15 cellular contexts compared by ENCODE assay signal in the genomic region with DNA sequence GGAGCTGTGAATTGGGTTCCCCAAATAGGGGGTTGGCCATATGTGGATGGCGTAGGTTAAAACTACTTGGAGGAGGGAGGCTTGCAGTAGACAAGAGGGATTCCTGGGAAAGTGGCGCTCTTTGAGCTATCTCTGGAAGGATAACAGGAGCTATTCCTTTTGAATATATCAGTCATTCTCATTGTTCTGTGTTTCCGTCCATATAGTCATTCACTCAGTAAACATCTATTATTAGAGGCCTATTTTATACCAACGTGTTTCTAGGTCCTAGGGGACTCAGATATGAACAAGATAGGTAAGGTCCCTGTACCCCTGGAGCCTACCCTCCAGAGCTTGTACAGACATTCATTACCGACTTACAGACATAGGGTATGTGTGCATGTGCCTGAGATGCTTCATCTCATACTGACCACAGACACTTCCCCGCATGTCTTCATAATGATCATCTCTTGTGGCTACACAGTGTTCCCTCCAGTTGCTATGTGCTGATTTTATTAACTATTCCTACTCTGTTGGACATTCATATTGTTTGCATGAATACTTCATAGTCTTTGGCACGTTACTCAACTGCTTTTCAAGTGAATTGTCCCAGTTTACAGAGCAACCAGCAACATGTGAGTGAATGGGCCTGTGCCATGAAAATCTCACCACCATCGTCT. TPM values are rescaled to one million over a fixed set of nuclear protein-coding genes. Genes with fewer than 3 reads are reported as not detected.
DNase-seq lines count a peak whose midpoint lies in the region; ATAC-seq and TF ChIP-seq lines count a peak whose summit lies in the region.
"Had no signal": no experiment of that assay in that cellular context is flagged by ENCODE, and none has a peak within 500 bp of the region (broad histone marks: within the 10 kb centered on the region; RNA-seq: fewer than 3 reads in every experiment).

No MANE protein-coding gene starts in this region.

- intact Hi-C loops in body of pancreas (cut with DNase I) (no loop called here), left ventricle myocardium inferior (cut with micrococcal nuclease) (no loop called here)

- H3K27ac ChIP-seq in body of pancreas (peak overlapping the region in 3 of 4 donors; percentile 47 to 73 (median 69)), left ventricle myocardium inferior (replicated peaks) (peak overlapping the region; percentile 74), trophoblast cell (ENCODE audit: low read depth, low read length) (no peak overlapping the region)
- H3K27ac ChIP-seq: HL-60 had no signal

- DNase-seq in EL (peak; percentile 42), body of pancreas (no peak), left ventricle myocardium inferior (no peak), trophoblast cell (no peak), retina (no peak)
- no peak for DNase-seq in central memory CD4-positive, alpha-beta T cell
- no peak for DNase-seq in stimulated activated CD4-positive, alpha-beta T cell treated with anti-CD3 and anti-CD28 coated beads, Interleukin-1b, Interleukin-23, amount 100 ng/mL, for 48 hours
- DNase-seq: activated CD4-positive, alpha-beta T cell treated with anti-CD3 and anti-CD28 coated beads, Interleukin-2, amount 50 U/mL, for 48 hours; activated effector memory CD4-positive, alpha-beta T cell treated with Interleukin-2 at 50 U/mL for 16 hours; caudate nucleus; DND-41; gastrocnemius medialis; T-helper 1 cell had no signal

- H2BK12ac ChIP-seq in trophoblast cell (ENCODE audit: low read length) = peak overlapping the region; percentile 42

- peak overlapping the region; percentile 38 for H3K23ac ChIP-seq in trophoblast cell (ENCODE audit: low read length)

- no peak overlapping the region for H3K4ac ChIP-seq in trophoblast cell (ENCODE audit: low read depth, low read length)

- H3K79me2 ChIP-seq in trophoblast cell (ENCODE audit: control insufficient read depth, insufficient read depth, low read length, poor library complexity) = peaks cover 4% of the 10 kb centered on the region

- no peak overlapping the region for H2BK120ac ChIP-seq in trophoblast cell (ENCODE audit: insufficient read depth, low read length, poor library complexity)

- H3K36me3 ChIP-seq in body of pancreas (replicated peaks in 1 of 2; ENCODE audit: insufficient read depth in 1 of 2, low read depth in 2 of 2) (no peaks in the 10 kb centered on the region), left ventricle myocardium inferior (no peaks in the 10 kb centered on the region), trophoblast cell (ENCODE audit: control insufficient read depth in 1 of 2, insufficient read depth in 2 of 2, low read length in 2 of 2) (no peaks in the 10 kb centered on the region)
- H3K36me3 ChIP-seq: gastrocnemius medialis had no signal

- no peak overlapping the region for H3K9ac ChIP-seq in trophoblast cell (ENCODE audit: low read length)

- peak overlapping the region; percentile 11 for H2AK5ac ChIP-seq in trophoblast cell (ENCODE audit: low read length)

- no peak for TF ChIP-seq POLR2A in body of pancreas (IDR thresholded peaks at IDR 0.05)

- H3K4me3 ChIP-seq in body of pancreas = no peak overlapping the region
- H3K4me3 ChIP-seq in left ventricle myocardium inferior = no peak overlapping the region
- no peak overlapping the region for H3K4me3 ChIP-seq in trophoblast cell (ENCODE audit: low read depth, low read length)
- H3K4me3 ChIP-seq: gastrocnemius medialis had no signal

- H3K9me3 ChIP-seq in body of pancreas = no peaks in the 10 kb centered on the region
- no peaks in the 10 kb centered on the region for H3K9me3 ChIP-seq in left ventricle myocardium inferior (replicated peaks)
- H3K9me3 ChIP-seq in trophoblast cell (ENCODE audit: insufficient read depth, low read depth, low read length) = no peaks in the 10 kb centered on the region
- H3K9me3 ChIP-seq: gastrocnemius medialis had no signal

- H3K4me2 ChIP-seq in trophoblast cell (ENCODE audit: low read length) = no peak overlapping the region

- TF ChIP-seq CTCF in body of pancreas (IDR thresholded peaks at IDR 0.05) = no peak
- no peak for TF ChIP-seq CTCF in left ventricle myocardium inferior (IDR thresholded peaks at IDR 0.05; ENCODE audit: borderline replicate concordance)

- peaks cover 20% of the 10 kb centered on the region for H3K79me1 ChIP-seq in trophoblast cell (ENCODE audit: low read length)

- peaks cover 40% of the 10 kb centered on the region for H3K4me1 ChIP-seq in body of pancreas
- peaks cover 43% of the 10 kb centered on the region for H3K4me1 ChIP-seq in left ventricle myocardium inferior
- peaks cover 21 to 24% of the 10 kb centered on the region in 2 experiments for H3K4me1 ChIP-seq in trophoblast cell (ENCODE audit: control insufficient read depth in 1 of 2, insufficient read depth in 2 of 2, low read length in 2 of 2)

- no peak overlapping the region for H3K14ac ChIP-seq in trophoblast cell (ENCODE audit: low read length)

- no peak overlapping the region for H4K8ac ChIP-seq in trophoblast cell (ENCODE audit: low read depth, low read length)

- H4K91ac ChIP-seq in trophoblast cell (ENCODE audit: low read depth, low read length) = no peak overlapping the region

- ATAC-seq in body of pancreas = no peak
- no peak for ATAC-seq in HG03469 (IDR thresholded peaks at IDR 0.05; ENCODE audit: unreplicated experiment)
- ATAC-seq: gastrocnemius medialis had no signal

- H4K12ac ChIP-seq in trophoblast cell (ENCODE audit: low read depth, low read length) = no peak overlapping the region

- WGBS in body of pancreas, 2 donors = 58 to 60% methylated on average over 8 of the region's 8 CpGs
- WGBS in trophoblast cell (ENCODE audit: extremely low coverage, insufficient coverage, insufficient read length) = no CpG with 5 or more reads among the region's 8 CpGs

- H2AFZ ChIP-seq in trophoblast cell (ENCODE audit: insufficient read depth, low read length, poor library complexity) = no peak overlapping the region

- H2BK5ac ChIP-seq in trophoblast cell (ENCODE audit: low read depth, low read length, poor library complexity) = no peak overlapping the region

- H3K18ac ChIP-seq in trophoblast cell (ENCODE audit: low read length) = no peak overlapping the region

- no peaks in the 10 kb centered on the region for H3K27me3 ChIP-seq in body of pancreas
- no peaks in the 10 kb centered on the region for H3K27me3 ChIP-seq in left ventricle myocardium inferior (ENCODE audit: low read depth)
- H3K27me3 ChIP-seq in trophoblast cell (ENCODE audit: insufficient read depth, low read length) = no peaks in the 10 kb centered on the region
- H3K27me3 ChIP-seq: gastrocnemius medialis had no signal

RNA-seq across cellular contexts. Expression of gene VILL, which starts 55.8 kb away (rescaled TPM):
- total RNA-seq in body of pancreas = 10 to 100 TPM in 1 of 2 donors, 1 to 10 TPM in 1; 3.6 to 10.4 TPM
- 3.6 TPM for total RNA-seq in left ventricle myocardium inferior
- 0.82 and 0.85 TPM in 2 replicates for polyA plus RNA-seq in trophoblast cell (2013)
